Comparison of ENCODE assay signal across 8 cellular contexts in the genomic region with DNA sequence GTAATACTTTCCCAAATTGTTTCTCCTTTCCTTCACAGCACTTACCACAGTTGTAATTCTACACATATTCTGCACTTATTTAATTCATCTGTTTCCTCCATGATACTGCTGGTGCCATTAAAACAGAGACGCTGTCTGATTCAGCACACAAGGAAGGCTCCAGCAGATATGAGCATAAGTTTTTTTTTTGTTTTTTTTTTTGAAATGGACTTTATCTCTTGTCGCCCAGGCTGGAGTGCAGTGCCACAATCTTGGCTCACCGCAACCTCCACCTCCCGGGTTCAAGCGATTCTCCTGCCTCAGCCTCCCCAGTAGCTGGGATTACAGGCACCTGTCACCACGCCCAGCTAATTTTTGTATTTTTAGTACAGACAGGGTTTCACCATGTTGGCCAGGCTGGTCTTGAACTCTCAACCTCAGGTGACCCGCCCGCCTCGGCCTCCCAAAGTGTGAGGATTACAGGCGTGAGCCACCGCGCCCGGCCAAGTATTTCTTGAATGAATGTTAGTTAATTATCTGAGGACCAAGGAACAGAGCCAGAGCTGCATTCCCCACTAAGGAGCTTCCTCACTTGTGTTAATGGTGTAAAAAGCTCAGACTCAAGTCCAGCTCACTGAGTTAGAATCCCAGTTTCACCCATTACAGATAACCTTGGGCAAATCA. TPM values are rescaled to one million over a fixed set of nuclear protein-coding genes. Genes with fewer than 3 reads are reported as not detected.
DNase-seq lines count a peak whose midpoint lies in the region; ATAC-seq, FAIRE-seq and TF ChIP-seq lines count a peak whose summit lies in the region.
"Not testable (repeated sequence)": the region's sequence is repeated elsewhere in the genome, so short reads cannot be mapped to it uniquely, and the experiment has no call there.

No MANE protein-coding gene starts in this region.

- not testable (repeated sequence) for DNase-seq in IMR-90; endothelial cell of umbilical vein (ENCODE audit: low read depth, low spot score); neural crest cell (ENCODE audit: low read depth, low spot score); stimulated activated naive CD8-positive, alpha-beta T cell treated with anti-CD3 and anti-CD28 coated beads, Interleukin-15, amount 100 ng/mL, for 72 hours
- DNase-seq in amniotic epithelial cell (ENCODE audit: low read depth), result peak; percentile 27

- peaks cover 37 to 44% (median 38%) of the 10 kb centered on the region in 11 experiments for H3K36me3 ChIP-seq in BLaER1 treated with 17β-estradiol and CSF1 and Interleukin-3, amounts not matched to agents 10 nM and 100 nM
- H3K36me3 ChIP-seq in IMR-90 (ENCODE audit: control insufficient read depth, insufficient read depth, low read length) (peaks cover 20% of the 10 kb centered on the region), endothelial cell of umbilical vein (ENCODE audit: control insufficient read depth in 2 of 2, extremely low read depth in 1 of 2, insufficient read depth in 2 of 2, low read length in 2 of 2) (peaks cover 3 to 13% of the 10 kb centered on the region in 2 experiments), iPS-20b (ENCODE audit: insufficient read depth, low read depth, low read length) (peaks cover 37% of the 10 kb centered on the region)

- H3K9me3 Mint-ChIP-seq in T-helper 1 cell treated with Interleukin-12 subunit alpha and Interleukin-12 subunit beta and Interleukin-4 antibody, amounts not matched to agents 30 μg/mL and 1 μg/mL, for 36 hours; neural crest cell; stimulated activated naive CD8-positive, alpha-beta T cell treated with anti-CD3 and anti-CD28 coated beads, Interleukin-15, amount 100 ng/mL, for 72 hours: not testable (repeated sequence)

- H3K23ac ChIP-seq in IMR-90 (ENCODE audit: low read depth, low read length), result 0 out of 2 replicates have a peak overlapping the region, but pooled peaks have one; percentile 82

- peak overlapping the region; percentile 56 to 78; a peak in 3 of 4 replicates for H4K8ac ChIP-seq in IMR-90 (ENCODE audit: low read depth in 2 of 2, low read length in 2 of 2)

- not testable (repeated sequence) for ATAC-seq in IMR-90 (ENCODE audit: low read depth); stimulated activated naive CD8-positive, alpha-beta T cell treated with anti-CD3 and anti-CD28 coated beads, Interleukin-15, amount 100 ng/mL, for 72 hours

- H3K14ac ChIP-seq in IMR-90 (replicated peaks; ENCODE audit: low read depth, low read length), result not testable (repeated sequence)

- BruUV-seq in IMR-90 (replicated peaks; lab: Mats Ljungman, UMichigan); endothelial cell of umbilical vein (replicated peaks; lab: Mats Ljungman, UMichigan): not testable (repeated sequence)

- H4K91ac ChIP-seq in IMR-90 (ENCODE audit: insufficient read depth, low read depth, low read length), result not testable (repeated sequence)

- H2AFZ ChIP-seq in IMR-90 (replicated peaks; ENCODE audit: low read length, poor library complexity); endothelial cell of umbilical vein (ENCODE audit: low read depth, low read length): not testable (repeated sequence)

- peak overlapping the region; percentile 97 for H3K4me3 Mint-ChIP-seq in T-helper 1 cell treated with Interleukin-12 subunit alpha and Interleukin-12 subunit beta and Interleukin-4 antibody, amounts not matched to agents 30 μg/mL and 1 μg/mL, for 36 hours
- H3K4me3 Mint-ChIP-seq in neural crest cell, result peak overlapping the region; percentile 95
- H3K4me3 Mint-ChIP-seq in stimulated activated naive CD8-positive, alpha-beta T cell treated with anti-CD3 and anti-CD28 coated beads, Interleukin-15, amount 100 ng/mL, for 72 hours, result peak overlapping the region; percentile 95 to 99

- not testable (repeated sequence) for TF ChIP-seq POLR2A in IMR-90 (IDR thresholded peaks at IDR 0.05; ENCODE audit: low read depth, low read length); endothelial cell of umbilical vein (IDR thresholded peaks at IDR 0.05; ENCODE audit: low read depth, low read length)

- H3K36me3 Mint-ChIP-seq in T-helper 1 cell treated with Interleukin-12 subunit alpha and Interleukin-12 subunit beta and Interleukin-4 antibody, amounts not matched to agents 30 μg/mL and 1 μg/mL, for 36 hours (ENCODE audit: low read depth); neural crest cell (ENCODE audit: low read depth): not testable (repeated sequence)

- not testable (repeated sequence) for H2AK5ac ChIP-seq in IMR-90 (ENCODE audit: low read depth, low read length)

- H3K9me3 ChIP-seq in BLaER1 treated with 17β-estradiol and CSF1 and Interleukin-3, amounts not matched to agents 10 nM and 100 nM (replicated peaks in 1 of 11); IMR-90 (ENCODE audit: control insufficient read depth, insufficient read depth, low read length); endothelial cell of umbilical vein (replicated peaks; ENCODE audit: control insufficient read depth, insufficient read depth, low read length); iPS-20b (ENCODE audit: insufficient read depth, low read depth, low read length): not testable (repeated sequence)

- peak overlapping the region; percentile 88 to 94 (median 91); a peak in 21 of 22 replicates for H3K27ac ChIP-seq in BLaER1 treated with 17β-estradiol and CSF1 and Interleukin-3, amounts not matched to agents 10 nM and 100 nM
- not testable (repeated sequence) for H3K27ac ChIP-seq in IMR-90 (ENCODE audit: insufficient read depth, low read length)
- H3K27ac ChIP-seq in endothelial cell of umbilical vein (ENCODE audit: insufficient read depth, low read depth, low read length), result peak overlapping the region; percentile 28
- peak overlapping the region; percentile 72 for H3K27ac ChIP-seq in iPS-20b (ENCODE audit: low read length)

- H3K27me3 ChIP-seq in BLaER1 treated with 17β-estradiol and CSF1 and Interleukin-3, amounts not matched to agents 10 nM and 100 nM; IMR-90 (ENCODE audit: control insufficient read depth, insufficient read depth, low read length); endothelial cell of umbilical vein (ENCODE audit: control insufficient read depth in 2 of 2, insufficient read depth in 2 of 2, low read length in 2 of 2); iPS-20b (ENCODE audit: insufficient read depth, low read length): not testable (repeated sequence)

- not testable (repeated sequence) for H3K9me1 ChIP-seq in IMR-90 (ENCODE audit: insufficient read depth, low read length); endothelial cell of umbilical vein (replicated peaks; ENCODE audit: control insufficient read depth, extremely low read depth, insufficient read depth, low read length)

- POLR2A ChIA-PET in IMR-90 (lab: Charles Lee; ENCODE audit: unreplicated experiment), result not testable (repeated sequence)
- POLR2A ChIA-PET in endothelial cell of umbilical vein (lab: Charles Lee), result interaction anchor here (0.5 kb wide), 1 partner anchor 16 kb away, joined by 5 read pairs; no protein-coding TSS in a partner anchor

- 0 out of 2 replicates have a peak overlapping the region, but pooled peaks have one; percentile 20 for H3K56ac ChIP-seq in IMR-90 (ENCODE audit: extremely low read depth, insufficient read depth, low read length)

- CTCF ChIA-PET in IMR-90 (lab: Yijun Ruan, JAX), result not testable (repeated sequence)
- CTCF ChIA-PET in endothelial cell of umbilical vein (lab: Charles Lee), result interaction anchor here (1.4 to 2.6 kb wide), 3 partner anchors 11 to 128 kb away, joined by 3 to 28 read pairs (median 7); no protein-coding TSS in a partner anchor

- in situ Hi-C loops in IMR-90 (cut with MboI; ENCODE audit: low sequenced_read_pairs), result not testable (repeated sequence)

- peak overlapping the region; percentile 94 for H3K27ac Mint-ChIP-seq in T-helper 1 cell treated with Interleukin-12 subunit alpha and Interleukin-12 subunit beta and Interleukin-4 antibody, amounts not matched to agents 30 μg/mL and 1 μg/mL, for 36 hours
- not testable (repeated sequence) for H3K27ac Mint-ChIP-seq in neural crest cell (ENCODE audit: unreplicated experiment)
- H3K27ac Mint-ChIP-seq in stimulated activated naive CD8-positive, alpha-beta T cell treated with anti-CD3 and anti-CD28 coated beads, Interleukin-15, amount 100 ng/mL, for 72 hours, result peak overlapping the region; percentile 99 to 100

- peaks cover 22 to 46% of the 10 kb centered on the region in 2 experiments for H3K79me1 ChIP-seq in IMR-90 (ENCODE audit: low read depth in 1 of 2, low read length in 2 of 2)

- H3K4me2 ChIP-seq in BLaER1 treated with 17β-estradiol and CSF1 and Interleukin-3, amounts not matched to agents 10 nM and 100 nM, result peak overlapping the region; percentile 78 to 97 (median 93)
- H3K4me2 ChIP-seq in IMR-90 (ENCODE audit: low read depth, low read length) (peak overlapping the region; percentile 95), endothelial cell of umbilical vein (ENCODE audit: insufficient read depth, low read length) (peak overlapping the region; percentile 99)

- H2BK120ac ChIP-seq in IMR-90 (ENCODE audit: low read depth, low read length), result not testable (repeated sequence)

- peaks cover 0 to 43% (median 31%) of the 10 kb centered on the region in 11 experiments; a peak in 19 of 22 replicates for H4K20me1 ChIP-seq in BLaER1 treated with 17β-estradiol and CSF1 and Interleukin-3, amounts not matched to agents 10 nM and 100 nM
- H4K20me1 ChIP-seq in IMR-90 (ENCODE audit: insufficient read depth, low read length); endothelial cell of umbilical vein (replicated peaks; ENCODE audit: control insufficient read depth, extremely low read depth, insufficient read depth, low read length): not testable (repeated sequence)

- not testable (repeated sequence) for H3K27me3 Mint-ChIP-seq in T-helper 1 cell treated with Interleukin-12 subunit alpha and Interleukin-12 subunit beta and Interleukin-4 antibody, amounts not matched to agents 30 μg/mL and 1 μg/mL, for 36 hours (ENCODE audit: low read depth); neural crest cell (ENCODE audit: low read depth); stimulated activated naive CD8-positive, alpha-beta T cell treated with anti-CD3 and anti-CD28 coated beads, Interleukin-15, amount 100 ng/mL, for 72 hours

- peak overlapping the region; percentile 84 to 98 (median 90) for H3K4me3 ChIP-seq in BLaER1 treated with 17β-estradiol and CSF1 and Interleukin-3, amounts not matched to agents 10 nM and 100 nM
- H3K4me3 ChIP-seq in IMR-90 (ENCODE audit: insufficient read depth, low read depth, low read length), result peak overlapping the region; percentile 97
- H3K4me3 ChIP-seq in endothelial cell of umbilical vein (replicated peaks in 1 of 3; ENCODE audit: insufficient read depth in 1 of 3, low read depth in 1 of 3, low read length in 3 of 3), result peak overlapping the region; percentile 47 to 85 (median 74)
- peak overlapping the region; percentile 99 for H3K4me3 ChIP-seq in iPS-20b (ENCODE audit: low read length)

- H3K18ac ChIP-seq in IMR-90 (ENCODE audit: low read depth, low read length), result not testable (repeated sequence)

- dilution Hi-C loops in IMR-90 (cut with HindIII; ENCODE audit: low sequenced_read_pairs, unreplicated experiment), result not testable (repeated sequence)
- dilution Hi-C loops in endothelial cell of umbilical vein (cut with MboI; ENCODE audit: extremely low pct_ligation_motif_present, low sequenced_read_pairs), result loop anchor here (25.0 kb wide), 1 partner anchor 128 kb away; no protein-coding TSS in a partner anchor

- H2BK15ac ChIP-seq in IMR-90 (ENCODE audit: low read depth, low read length), result not testable (repeated sequence)

- peak overlapping the region; percentile 94 to 98 (median 96) for H3K9ac ChIP-seq in BLaER1 treated with 17β-estradiol and CSF1 and Interleukin-3, amounts not matched to agents 10 nM and 100 nM
- H3K9ac ChIP-seq in IMR-90 (ENCODE audit: low read depth, low read length) (peak overlapping the region; percentile 87; the same call in 1 of the 2 replicates), endothelial cell of umbilical vein (replicated peaks; ENCODE audit: extremely low read depth, insufficient read depth, low read length) (peak overlapping the region; percentile 91), iPS-20b (ENCODE audit: low read depth, low read length) (peak overlapping the region; percentile 94; the same call in 1 of the 2 replicates)

- peaks cover 27% of the 10 kb centered on the region for H3K4me1 Mint-ChIP-seq in T-helper 1 cell treated with Interleukin-12 subunit alpha and Interleukin-12 subunit beta and Interleukin-4 antibody, amounts not matched to agents 30 μg/mL and 1 μg/mL, for 36 hours (ENCODE audit: low read depth)
- peaks cover 36% of the 10 kb centered on the region for H3K4me1 Mint-ChIP-seq in neural crest cell
- peaks cover 44% of the 10 kb centered on the region for H3K4me1 Mint-ChIP-seq in stimulated activated naive CD8-positive, alpha-beta T cell treated with anti-CD3 and anti-CD28 coated beads, Interleukin-15, amount 100 ng/mL, for 72 hours

- intact Hi-C loops in IMR-90 (cut with micrococcal nuclease) (loop anchor here (5.0 kb wide), 1 partner anchor 128 kb away; no protein-coding TSS in a partner anchor), endothelial cell of umbilical vein (cut with micrococcal nuclease) (loop anchor here (5.0 kb wide), 2 partner anchors 287 to 328 kb away; partner anchors contain the start of genes ERP29 and TMEM116)

- H4K5ac ChIP-seq in IMR-90 (ENCODE audit: low read depth, low read length), result not testable (repeated sequence)

- not testable (repeated sequence) for TF ChIP-seq RAD21 in IMR-90 (IDR thresholded peaks at IDR 0.05; ENCODE audit: low read length)

- H2AK9ac ChIP-seq in IMR-90 (replicated peaks; ENCODE audit: low read depth, low read length, poor library complexity), result not testable (repeated sequence)

- not testable (repeated sequence) for H2BK20ac ChIP-seq in IMR-90 (ENCODE audit: low read depth, low read length)

- not testable (repeated sequence) for H2BK5ac ChIP-seq in IMR-90 (ENCODE audit: low read depth, low read length, poor library complexity, severe bottlenecking)

- WGBS in IMR-90 (ENCODE audit: extremely low coverage in 2 of 2, insufficient read length in 1 of 2), 2 experiments, result 80% methylated on average over 1 of the region's 13 CpGs; no CpG with 5 or more reads in 1 of the 2 experiments

- TF ChIP-seq CTCF in IMR-90 (conservative IDR thresholded peaks at IDR 0.05; ENCODE audit: low read depth, low read length); endothelial cell of umbilical vein (IDR thresholded peaks at IDR 0.05; ENCODE audit: extremely low read depth in 1 of 2, insufficient read depth in 1 of 2, low read depth in 1 of 2, low read length in 2 of 2); neural crest cell (conservative IDR thresholded peaks at IDR 0.05): not testable (repeated sequence)

- not testable (repeated sequence) for FAIRE-seq in endothelial cell of umbilical vein (lab: Jason Lieb, UNC)

- H3K4me1 ChIP-seq in BLaER1 treated with 17β-estradiol and CSF1 and Interleukin-3, amounts not matched to agents 10 nM and 100 nM, result peaks cover 22 to 27% (median 25%) of the 10 kb centered on the region in 10 experiments
- H3K4me1 ChIP-seq in IMR-90 (ENCODE audit: control insufficient read depth, insufficient read depth, low read length); iPS-20b (ENCODE audit: insufficient read depth, low read length): not testable (repeated sequence)
- H3K4me1 ChIP-seq in endothelial cell of umbilical vein (ENCODE audit: control insufficient read depth, extremely low read depth, insufficient read depth, low read length), result peaks cover 19% of the 10 kb centered on the region

- peaks cover 27% of the 10 kb centered on the region for H3K79me2 ChIP-seq in endothelial cell of umbilical vein (ENCODE audit: control insufficient read depth, insufficient read depth, low read length)

- H3K4ac ChIP-seq in IMR-90 (ENCODE audit: low read depth, low read length), result peak overlapping the region; percentile 80; the same call in 1 of the 2 replicates

RNA-seq across cellular contexts. Expression of gene BRAP, which starts 1.1 kb away (rescaled TPM):
- total RNA-seq in IMR-90 (2012; rRNA removed), result 17.2 and 23.6 TPM in 2 replicates
- 9.6 and 10.3 TPM in 2 replicates for polyA plus RNA-seq in IMR-90 (2012; rRNA removed)
- polyA plus RNA-seq in IMR-90 (2012; cell fraction: cytosol; rRNA removed), result 4.2 and 9.8 TPM in 2 replicates
- polyA plus RNA-seq in IMR-90 (2012; cell fraction: nucleus; rRNA removed; ENCODE audit: low replicate concordance), result 3.1 and 9.2 TPM in 2 replicates
- 16.5 and 18.6 TPM in 2 replicates for total RNA-seq in endothelial cell of umbilical vein
- polyA plus RNA-seq in endothelial cell of umbilical vein, result 11.4 and 14.4 TPM in 2 replicates
- polyA plus RNA-seq in endothelial cell of umbilical vein (2011; cell fraction: cytosol; rRNA removed), result 13.6 and 15.6 TPM in 2 replicates
- polyA plus RNA-seq in endothelial cell of umbilical vein (2011; cell fraction: nucleus; rRNA removed), result 12.0 and 14.1 TPM in 2 replicates
- 15.2 and 20.0 TPM in 2 replicates for polyA plus RNA-seq in endothelial cell of umbilical vein (2012)
- 31.7 and 32.7 TPM in 2 replicates for polyA minus RNA-seq in endothelial cell of umbilical vein
- 13.9 TPM for polyA minus RNA-seq in endothelial cell of umbilical vein (2011; cell fraction: cytosol; rRNA and poly(A)+ RNA removed)
- 8.8 and 9.9 TPM in 2 replicates for polyA minus RNA-seq in endothelial cell of umbilical vein (2011; cell fraction: nucleus; rRNA and poly(A)+ RNA removed)
- 20.0 and 21.4 TPM in 2 replicates for total RNA-seq in neural crest cell

RNA-seq across cellular contexts. Expression of gene ACAD10, which starts 1.2 kb away (rescaled TPM):
- total RNA-seq in IMR-90 (2012; rRNA removed) (12.4 and 13.3 TPM in 2 replicates), endothelial cell of umbilical vein (14.9 and 16.3 TPM in 2 replicates), neural crest cell (38.6 and 44.0 TPM in 2 replicates)
- polyA plus RNA-seq in IMR-90 (2012; rRNA removed) (20.7 and 21.0 TPM in 2 replicates), endothelial cell of umbilical vein (11.6 and 15.2 TPM in 2 replicates)
- polyA plus RNA-seq in IMR-90 (2012; cell fraction: cytosol; rRNA removed), result 7.5 and 12.1 TPM in 2 replicates
- polyA plus RNA-seq in IMR-90 (2012; cell fraction: nucleus; rRNA removed; ENCODE audit: low replicate concordance), result 55.8 and 93.4 TPM in 2 replicates
- polyA plus RNA-seq in endothelial cell of umbilical vein (2011; cell fraction: cytosol; rRNA removed), result 4.8 and 6.5 TPM in 2 replicates
- polyA plus RNA-seq in endothelial cell of umbilical vein (2011; cell fraction: nucleus; rRNA removed), result 60.9 and 74.4 TPM in 2 replicates
- 7.3 and 12.6 TPM in 2 replicates for polyA plus RNA-seq in endothelial cell of umbilical vein (2012)
- 23.8 and 29.2 TPM in 2 replicates for polyA minus RNA-seq in endothelial cell of umbilical vein
- polyA minus RNA-seq in endothelial cell of umbilical vein (2011; cell fraction: cytosol; rRNA and poly(A)+ RNA removed), result 8.6 TPM
- polyA minus RNA-seq in endothelial cell of umbilical vein (2011; cell fraction: nucleus; rRNA and poly(A)+ RNA removed), result 29.9 and 41.0 TPM in 2 replicates
